ENCODE assay signal across 15 cellular contexts in the genomic region with DNA sequence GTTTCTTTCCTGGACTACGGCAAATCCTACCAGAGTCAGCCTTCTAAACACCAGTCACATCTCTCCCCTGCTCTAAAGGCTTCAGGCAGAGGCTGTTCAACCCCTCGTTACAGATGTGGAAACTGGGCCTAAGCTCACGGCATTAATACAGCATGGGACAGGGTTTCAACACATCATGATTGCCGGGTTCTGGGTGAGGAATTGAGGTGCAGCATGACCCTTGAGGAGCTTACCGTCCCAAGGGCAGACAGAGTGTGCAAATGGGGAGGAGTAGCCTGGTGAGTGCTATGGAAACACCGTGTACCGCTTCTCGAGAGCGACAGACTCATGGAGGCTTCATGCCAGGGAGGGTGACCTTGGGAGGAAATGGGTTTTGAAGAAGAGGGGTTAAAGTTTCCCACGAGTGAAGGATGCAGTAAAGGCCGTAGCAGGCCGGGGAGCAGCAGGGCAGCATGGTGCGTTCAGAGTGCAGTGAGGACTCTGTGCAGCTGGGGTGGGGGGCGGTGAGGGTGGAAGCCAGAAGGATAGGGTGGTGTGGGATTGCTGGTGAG. TPM values are rescaled to one million over a fixed set of nuclear protein-coding genes. Genes with fewer than 3 reads are reported as not detected.
DNase-seq lines count a peak whose midpoint lies in the region; ATAC-seq and TF ChIP-seq lines count a peak whose summit lies in the region.
"Had no signal": no experiment of that assay in that cellular context is flagged by ENCODE, and none has a peak within 500 bp of the region (broad histone marks: within the 10 kb centered on the region; RNA-seq: fewer than 3 reads in every experiment).

No MANE protein-coding gene starts in this region.

- 49 to 54% methylated on average over 14 of the region's 14 CpGs for WGBS in heart right ventricle, 2 donors

- no peak for TF ChIP-seq CTCF in WTC11 (IDR thresholded peaks at IDR 0.05)
- TF ChIP-seq CTCF in heart right ventricle (IDR thresholded peaks at IDR 0.05): no peak
- no peak for TF ChIP-seq CTCF in osteocyte (IDR thresholded peaks at IDR 0.05)
- no peak for TF ChIP-seq CTCF in type B pancreatic cell (conservative IDR thresholded peaks at IDR 0.05)

- H3K36me3 Mint-ChIP-seq in WTC11: 0 out of 2 replicates have a peak, but pooled peaks cover 2% of the 10 kb centered on the region
- H3K36me3 Mint-ChIP-seq in osteocyte (ENCODE audit: unreplicated experiment): no peaks in the 10 kb centered on the region
- no peaks in the 10 kb centered on the region for H3K36me3 Mint-ChIP-seq in type B pancreatic cell
- no peaks in the 10 kb centered on the region for H3K36me3 Mint-ChIP-seq in activated CD4-positive, alpha-beta T cell treated with anti-CD3 and anti-CD28 coated beads for 36 hours (ENCODE audit: low read depth)
- H3K36me3 Mint-ChIP-seq: CD4-positive, CD25-positive, alpha-beta regulatory T cell had no signal

- DNase-seq in WTC11 (ENCODE audit: low spot score) (no peak), heart right ventricle (no peak), osteocyte (ENCODE audit: extremely low spot score, unreplicated experiment) (no peak), type B pancreatic cell (ENCODE audit: extremely low spot score, unreplicated experiment) (no peak), NAMALWA (ENCODE audit: low spot score) (no peak), inferior parietal cortex (ENCODE audit: extremely low spot score) (no peak)
- no peak for DNase-seq in activated CD4-positive, alpha-beta T cell treated with anti-CD3 and anti-CD28 coated beads for 36 hours
- DNase-seq: CD4-positive, CD25-positive, alpha-beta regulatory T cell; foreskin fibroblast; islet precursor cell; Kasumi-1; NCI-H2029; SK-N-SH had no signal

- no peak overlapping the region for H3K4me3 Mint-ChIP-seq in WTC11
- no peak overlapping the region for H3K4me3 Mint-ChIP-seq in osteocyte (ENCODE audit: unreplicated experiment)
- H3K4me3 Mint-ChIP-seq in type B pancreatic cell: peak overlapping the region; percentile 29
- no peak overlapping the region for H3K4me3 Mint-ChIP-seq in activated CD4-positive, alpha-beta T cell treated with anti-CD3 and anti-CD28 coated beads for 36 hours
- H3K4me3 Mint-ChIP-seq: CD4-positive, CD25-positive, alpha-beta regulatory T cell had no signal

- peak overlapping the region in 3 of 10 donors; percentile 29 to 37 (median 30) for H3K4me3 ChIP-seq in heart right ventricle

- H3K27me3 ChIP-seq in heart right ventricle: no peaks in the 10 kb centered on the region

- peak overlapping the region; percentile 30 to 82 (median 70) for H3K27ac ChIP-seq in heart right ventricle
- H3K27ac ChIP-seq: VCaP had no signal

- POLR2A ChIA-PET in WTC11 (lab: Charles Lee): no interaction called here
- POLR2A ChIA-PET in activated CD4-positive, alpha-beta T cell treated with anti-CD3 and anti-CD28 coated beads for 36 hours (lab: Charles Lee): no interaction called here

- H3K27me3 Mint-ChIP-seq in WTC11 (ENCODE audit: low read depth): no peaks in the 10 kb centered on the region
- H3K27me3 Mint-ChIP-seq in osteocyte (ENCODE audit: unreplicated experiment): no peaks in the 10 kb centered on the region
- H3K27me3 Mint-ChIP-seq in type B pancreatic cell: no peaks in the 10 kb centered on the region
- H3K27me3 Mint-ChIP-seq in activated CD4-positive, alpha-beta T cell treated with anti-CD3 and anti-CD28 coated beads for 36 hours: no peaks in the 10 kb centered on the region

- CTCF ChIA-PET in WTC11 (lab: Charles Lee): interaction anchor here (0.9 to 3.0 kb wide), 5 partner anchors 10 to 144 kb away, joined by 3 to 11 read pairs (median 3); a partner anchor contains a TSS
- CTCF ChIA-PET in activated CD4-positive, alpha-beta T cell treated with anti-CD3 and anti-CD28 coated beads for 36 hours (lab: Charles Lee): interaction anchor here (1.6 kb wide), 1 partner anchor 8 kb away, joined by 4 read pairs; no protein-coding TSS in a partner anchor

- H3K9me3 ChIP-seq in heart right ventricle: no peaks in the 10 kb centered on the region
- H3K9me3 ChIP-seq: SK-N-SH had no signal

- H3K4me1 Mint-ChIP-seq in WTC11 (peaks cover 69% of the 10 kb centered on the region), osteocyte (ENCODE audit: unreplicated experiment) (peaks cover 49% of the 10 kb centered on the region), type B pancreatic cell (ENCODE audit: unreplicated experiment) (peaks cover 56% of the 10 kb centered on the region)
- no peaks in the 10 kb centered on the region for H3K4me1 Mint-ChIP-seq in activated CD4-positive, alpha-beta T cell treated with anti-CD3 and anti-CD28 coated beads for 36 hours
- H3K4me1 Mint-ChIP-seq: CD4-positive, CD25-positive, alpha-beta regulatory T cell had no signal

- no peaks in the 10 kb centered on the region for H3K36me3 ChIP-seq in heart right ventricle

- peaks cover 14 to 78% (median 33%) of the 10 kb centered on the region in 9 donors for H3K4me1 ChIP-seq in heart right ventricle

- H3K27ac Mint-ChIP-seq in WTC11: peak overlapping the region; percentile 69
- peak overlapping the region; percentile 87 for H3K27ac Mint-ChIP-seq in osteocyte (ENCODE audit: unreplicated experiment)
- H3K27ac Mint-ChIP-seq in type B pancreatic cell: peak overlapping the region; percentile 66
- no peak overlapping the region for H3K27ac Mint-ChIP-seq in activated CD4-positive, alpha-beta T cell treated with anti-CD3 and anti-CD28 coated beads for 36 hours
- H3K27ac Mint-ChIP-seq: CD4-positive, CD25-positive, alpha-beta regulatory T cell had no signal

- no peak for ATAC-seq in WTC11
- peak in 6 of 8 donors; percentile 21 to 36 (median 26) for ATAC-seq in heart right ventricle
- no peak for ATAC-seq in activated CD4-positive, alpha-beta T cell treated with anti-CD3 and anti-CD28 coated beads for 36 hours
- no peak for ATAC-seq in GM21381 (IDR thresholded peaks at IDR 0.05; ENCODE audit: unreplicated experiment)

- intact Hi-C loops in heart right ventricle (cut with DNase I): loop anchor here in 1 of 10 donors (5.0 kb wide), 1 partner anchor 139 kb away; no protein-coding TSS in a partner anchor
- intact Hi-C loops in activated CD4-positive, alpha-beta T cell treated with anti-CD3 and anti-CD28 coated beads for 36 hours (cut with DNase I, micrococcal nuclease): no loop called here

- no peaks in the 10 kb centered on the region for H3K9me3 Mint-ChIP-seq in WTC11
- no peaks in the 10 kb centered on the region for H3K9me3 Mint-ChIP-seq in osteocyte (ENCODE audit: unreplicated experiment)
- no peaks in the 10 kb centered on the region for H3K9me3 Mint-ChIP-seq in type B pancreatic cell
- H3K9me3 Mint-ChIP-seq in activated CD4-positive, alpha-beta T cell treated with anti-CD3 and anti-CD28 coated beads for 36 hours (ENCODE audit: low read depth): no peaks in the 10 kb centered on the region

TF ChIP-seq in WTC11, 78 proteins besides CTCF, POLR2A, EP300 and RAD21:
- TF ChIP-seq ZNF317 (CRISPR knock-in tag; IDR thresholded peaks at IDR 0.05; ENCODE audit: borderline replicate concordance, low read depth) (no peak), JUN (CRISPR knock-in tag; IDR thresholded peaks at IDR 0.05) (no peak), FOXP1 (CRISPR knock-in tag; IDR thresholded peaks at IDR 0.05; ENCODE audit: borderline replicate concordance) (no peak), CBFB (CRISPR knock-in tag; IDR thresholded peaks at IDR 0.05; ENCODE audit: low read depth) (no peak), CREM (CRISPR knock-in tag; IDR thresholded peaks at IDR 0.05) (no peak), CREB1 (CRISPR knock-in tag; IDR thresholded peaks at IDR 0.05) (no peak), SMAD3 (CRISPR knock-in tag; IDR thresholded peaks at IDR 0.05; ENCODE audit: borderline replicate concordance) (no peak), TP53 (CRISPR knock-in tag; IDR thresholded peaks at IDR 0.05) (no peak), GTF2I (CRISPR knock-in tag; conservative IDR thresholded peaks at IDR 0.05) (no peak), GABPB1 (CRISPR knock-in tag; IDR thresholded peaks at IDR 0.05) (no peak), EMX1 (CRISPR knock-in tag; IDR thresholded peaks at IDR 0.05) (no peak), MXD4 (CRISPR knock-in tag; IDR thresholded peaks at IDR 0.05; ENCODE audit: borderline replicate concordance) (no peak), ZNF396 (CRISPR knock-in tag; IDR thresholded peaks at IDR 0.05; ENCODE audit: borderline replicate concordance) (no peak), ZNF671 (CRISPR knock-in tag; IDR thresholded peaks at IDR 0.05) (no peak), NR2C2 (CRISPR knock-in tag; IDR thresholded peaks at IDR 0.05) (no peak)
- TF ChIP-seq, protein P1, sequence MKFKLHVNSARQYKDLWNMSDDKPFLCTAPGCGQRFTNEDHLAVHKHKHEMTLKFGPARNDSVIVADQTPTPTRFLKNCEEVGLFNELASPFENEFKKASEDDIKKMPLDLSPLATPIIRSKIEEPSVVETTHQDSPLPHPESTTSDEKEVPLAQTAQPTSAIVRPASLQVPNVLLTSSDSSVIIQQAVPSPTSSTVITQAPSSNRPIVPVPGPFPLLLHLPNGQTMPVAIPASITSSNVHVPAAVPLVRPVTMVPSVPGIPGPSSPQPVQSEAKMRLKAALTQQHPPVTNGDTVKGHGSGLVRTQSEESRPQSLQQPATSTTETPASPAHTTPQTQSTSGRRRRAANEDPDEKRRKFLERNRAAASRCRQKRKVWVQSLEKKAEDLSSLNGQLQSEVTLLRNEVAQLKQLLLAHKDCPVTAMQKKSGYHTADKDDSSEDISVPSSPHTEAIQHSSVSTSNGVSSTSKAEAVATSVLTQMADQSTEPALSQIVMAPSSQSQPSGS (CRISPR knock-in tag; IDR thresholded peaks at IDR 0.05; ENCODE audit: borderline replicate concordance, low read depth): no peak
- TF ChIP-seq, protein P2, sequence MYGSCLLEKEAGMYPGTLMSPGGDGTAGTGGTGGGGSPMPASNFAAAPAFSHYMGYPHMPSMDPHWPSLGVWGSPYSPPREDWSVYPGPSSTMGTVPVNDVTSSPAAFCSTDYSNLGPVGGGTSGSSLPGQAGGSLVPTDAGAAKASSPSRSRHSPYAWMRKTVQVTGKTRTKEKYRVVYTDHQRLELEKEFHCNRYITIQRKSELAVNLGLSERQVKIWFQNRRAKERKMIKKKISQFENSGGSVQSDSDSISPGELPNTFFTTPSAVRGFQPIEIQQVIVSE (CRISPR knock-in tag; IDR thresholded peaks at IDR 0.05; ENCODE audit: borderline replicate concordance): no peak

RNA-seq across cellular contexts. Expression of a gene that starts 51.1 kb away (rescaled TPM):
- total RNA-seq in WTC11 (2021) (42.2 to 43.9 TPM (median 43.7 TPM) in 3 replicates), heart right ventricle (10 to 100 TPM; 66.2 to 99.9 (median 78.4) TPM), osteocyte (91.2 and 94.8 TPM in 2 replicates), type B pancreatic cell (ENCODE audit: low replicate concordance) (54.0 and 65.3 TPM in 2 replicates)
- polyA plus RNA-seq in heart right ventricle: 10 to 100 TPM; 12.1 to 23.0 TPM
- 10 to 100 TPM; 84.0 to 90.4 TPM for total RNA-seq in activated CD4-positive, alpha-beta T cell treated with anti-CD3 and anti-CD28 coated beads for 36 hours

Comparison
In these comparisons a context has a peak if more than half of its experiments do, and no peak if none do; other contexts are left out.
1. ATAC-seq: peak in heart right ventricle (6 of 8); none in WTC11 (single experiment), activated CD4-positive, alpha-beta T cell treated with anti-CD3 and anti-CD28 coated beads for 36 hours (single experiment) and GM21381 (single experiment).